24 cellular contexts compared by ENCODE assay signal in the genomic region with DNA sequence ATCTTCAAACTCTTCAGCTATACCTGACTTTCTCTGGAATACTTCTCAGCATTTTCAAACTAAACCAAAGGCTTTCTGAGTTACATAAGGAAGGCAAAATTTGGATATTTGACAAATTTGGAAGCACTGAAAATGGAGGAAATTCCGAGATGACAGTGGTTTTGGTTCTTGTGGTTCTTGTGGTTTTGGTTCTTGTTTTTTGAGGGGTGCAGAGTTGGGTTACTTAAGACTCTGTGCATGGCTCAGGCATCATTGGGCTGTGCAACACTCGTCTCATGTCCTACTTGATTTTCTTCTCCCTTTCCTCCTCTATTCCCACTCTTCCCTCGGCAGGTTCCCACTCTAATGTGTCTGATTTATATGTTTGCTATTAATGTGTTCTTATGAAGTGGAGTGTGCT.
"Had no signal": no experiment of that assay in that cellular context is flagged by ENCODE, and none has a peak within 500 bp of the region (broad histone marks: within the 10 kb centered on the region; RNA-seq: fewer than 3 reads in every experiment).

No MANE protein-coding gene starts in this region.

- DNase-seq: activated CD4-positive, alpha-beta memory T cell treated with anti-CD3 and anti-CD28 coated beads, Interleukin-2, amount 10 ng/mL, durations not matched to agents 7 days and 5 days; activated CD4-positive, alpha-beta T cell treated with anti-CD3 and anti-CD28 coated beads for 48 hours; activated CD4-positive, CD25-positive, alpha-beta regulatory T cell; activated effector memory CD4-positive, alpha-beta T cell treated with Interleukin-2 at 50 U/mL for 16 hours; activated naive CD4-positive, alpha-beta T cell treated with anti-CD3 and anti-CD28 coated beads for 36 hours; activated naive CD8-positive, alpha-beta T cell treated with anti-CD3 and anti-CD28 coated beads, Interleukin-2, amount 10 ng/mL, durations not matched to agents 7 days and 5 days; activated T-cell treated with anti-CD3 and anti-CD28 coated beads, Interleukin-2, amount 50 U/mL, for 72 hours; amygdala; body of pancreas; caudate nucleus; dorsolateral prefrontal cortex; esophagus squamous epithelium; foreskin fibroblast; left lung; naive thymus-derived CD8-positive, alpha-beta T cell; stimulated activated CD4-positive, alpha-beta T cell treated with anti-CD3 and anti-CD28 coated beads, Interleukin-2, amount 100 ng/mL, for 48 hours; stimulated activated CD8-positive, alpha-beta memory T cell treated with anti-CD3 and anti-CD28 coated beads, Interleukin-4, amount 100 ng/mL, for 48 hours; stimulated activated naive B cell treated with anti-CD40 and anti-IgM and Interleukin-4, amounts not matched to agents 10 μg/mL and 1 μg/mL and 100 μg/mL, for 72 hours; T1000; upper lobe of left lung had no signal

- H3K27ac ChIP-seq: body of pancreas, left lung, neural progenitor cell, upper lobe of left lung had no signal

- H3K9ac ChIP-seq: neural progenitor cell had no signal

- H3K36me3 Mint-ChIP-seq: activated naive CD8-positive, alpha-beta T cell treated with anti-CD3 and anti-CD28 coated beads, Interleukin-2, amount 10 ng/mL, durations not matched to agents 7 days and 5 days; naive thymus-derived CD8-positive, alpha-beta T cell; neural progenitor cell; stimulated activated naive B cell treated with anti-CD40 and anti-IgM and Interleukin-4, amounts not matched to agents 10 μg/mL and 1 μg/mL and 100 μg/mL, for 72 hours had no signal

- H3K4me1 ChIP-seq: left lung had no signal

- H3K36me3 ChIP-seq: esophagus squamous epithelium, left lung, neural progenitor cell, upper lobe of left lung had no signal

- H3K4me2 ChIP-seq: neural progenitor cell had no signal

- H3K9me3 Mint-ChIP-seq: activated CD4-positive, alpha-beta memory T cell treated with anti-CD3 and anti-CD28 coated beads, Interleukin-2, amount 10 ng/mL, durations not matched to agents 7 days and 5 days; activated T-cell treated with anti-CD3 and anti-CD28 coated beads, Interleukin-2, amount 50 U/mL, for 72 hours; neural progenitor cell had no signal

- ATAC-seq: activated T-cell treated with anti-CD3 and anti-CD28 coated beads, Interleukin-2, amount 50 U/mL, for 72 hours; body of pancreas; left lung; naive thymus-derived CD8-positive, alpha-beta T cell; sciatic nerve; stimulated activated naive B cell treated with anti-CD40 and anti-IgM and Interleukin-4, amounts not matched to agents 10 μg/mL and 1 μg/mL and 100 μg/mL, for 72 hours had no signal

- H3K4me3 ChIP-seq: body of pancreas, dorsolateral prefrontal cortex, esophagus squamous epithelium, left lung, lung, neural progenitor cell, upper lobe of left lung had no signal

- H2AFZ ChIP-seq: neural progenitor cell had no signal

- H3K4me3 Mint-ChIP-seq: activated CD4-positive, alpha-beta memory T cell treated with anti-CD3 and anti-CD28 coated beads, Interleukin-2, amount 10 ng/mL, durations not matched to agents 7 days and 5 days; activated naive CD4-positive, alpha-beta T cell treated with anti-CD3 and anti-CD28 coated beads for 36 hours; activated naive CD8-positive, alpha-beta T cell treated with anti-CD3 and anti-CD28 coated beads, Interleukin-2, amount 10 ng/mL, durations not matched to agents 7 days and 5 days; activated T-cell treated with anti-CD3 and anti-CD28 coated beads, Interleukin-2, amount 50 U/mL, for 72 hours; neural progenitor cell; stimulated activated naive B cell treated with anti-CD40 and anti-IgM and Interleukin-4, amounts not matched to agents 10 μg/mL and 1 μg/mL and 100 μg/mL, for 72 hours; T-helper 1 cell treated with Interleukin-12 subunit alpha and Interleukin-12 subunit beta and Interleukin-4 antibody, amounts not matched to agents 30 μg/mL and 1 μg/mL, for 36 hours had no signal

- H3K9me3 ChIP-seq: body of pancreas, esophagus squamous epithelium, left lung, upper lobe of left lung had no signal

- H3K27ac Mint-ChIP-seq: activated CD4-positive, alpha-beta memory T cell treated with anti-CD3 and anti-CD28 coated beads, Interleukin-2, amount 10 ng/mL, durations not matched to agents 7 days and 5 days; activated naive CD4-positive, alpha-beta T cell treated with anti-CD3 and anti-CD28 coated beads for 36 hours; activated naive CD8-positive, alpha-beta T cell treated with anti-CD3 and anti-CD28 coated beads, Interleukin-2, amount 10 ng/mL, durations not matched to agents 7 days and 5 days; activated T-cell treated with anti-CD3 and anti-CD28 coated beads, Interleukin-2, amount 50 U/mL, for 72 hours; naive thymus-derived CD8-positive, alpha-beta T cell; neural progenitor cell; stimulated activated naive B cell treated with anti-CD40 and anti-IgM and Interleukin-4, amounts not matched to agents 10 μg/mL and 1 μg/mL and 100 μg/mL, for 72 hours; T-helper 1 cell treated with Interleukin-12 subunit alpha and Interleukin-12 subunit beta and Interleukin-4 antibody, amounts not matched to agents 30 μg/mL and 1 μg/mL, for 36 hours had no signal

- H3K27me3 ChIP-seq: body of pancreas, esophagus squamous epithelium, left lung, neural progenitor cell, upper lobe of left lung had no signal
